ENCODE assay signal across 11 cellular contexts in genomic region chr15:76576526-76577279, GRCh38.
DNase-seq lines count a peak whose midpoint lies in the region; ATAC-seq and TF ChIP-seq lines count a peak whose summit lies in the region.
"Had no signal": no experiment of that assay in that cellular context is flagged by ENCODE, and none has a peak within 500 bp of the region (broad histone marks: within the 10 kb centered on the region; RNA-seq: fewer than 3 reads in every experiment).

No MANE protein-coding gene starts in this region.

- H3K27me3 ChIP-seq in AG04450 (ENCODE audit: control insufficient read depth, insufficient read depth, low read length), result no peaks in the 10 kb centered on the region

- TF ChIP-seq CTCF in AG04450 (IDR thresholded peaks at IDR 0.05; ENCODE audit: low read depth, low read length), result no peak

- H3K36me3 Mint-ChIP-seq in naive B cell (peaks cover 11 to 20% of the 10 kb centered on the region in 2 donors), immature natural killer cell (peaks cover 4 to 8% (median 6%) of the 10 kb centered on the region in 3 donors)

- H3K4me3 Mint-ChIP-seq in naive B cell, result peak overlapping the region in 1 of 8 donors; percentile 44
- no peak overlapping the region for H3K4me3 Mint-ChIP-seq in immature natural killer cell
- H3K4me3 Mint-ChIP-seq: brain; stimulated activated naive CD8-positive, alpha-beta T cell treated with anti-CD3 and anti-CD28 coated beads, Interleukin-15, Interleukin-2, amounts not matched to agents 100 ng/mL and 50 ng/mL, for 24 hours had no signal

- peaks cover 22 to 37% (median 29%) of the 10 kb centered on the region in 3 donors for H3K4me1 Mint-ChIP-seq in naive B cell
- H3K4me1 Mint-ChIP-seq in immature natural killer cell, result peaks cover 20% of the 10 kb centered on the region in 2 donors

- POLR2A ChIA-PET in AG04450 (lab: Yijun Ruan, JAX), result no interaction called here

- H3K9me3 Mint-ChIP-seq in naive B cell (peaks cover 0 to 24% (median 14%) of the 10 kb centered on the region in 7 donors), immature natural killer cell (peaks cover 0 to 7% (median under 1%) of the 10 kb centered on the region in 6 donors)

- H3K27ac ChIP-seq in AG04450 (ENCODE audit: low read depth, low read length), result no peak overlapping the region

- H3K9me3 ChIP-seq in AG04450 (ENCODE audit: control insufficient read depth, insufficient read depth, low read length), result no peaks in the 10 kb centered on the region

- no peaks in the 10 kb centered on the region for H3K27me3 Mint-ChIP-seq in naive B cell
- no peaks in the 10 kb centered on the region for H3K27me3 Mint-ChIP-seq in immature natural killer cell (ENCODE audit: low read depth in 3 of 3)
- H3K27me3 Mint-ChIP-seq: brain; stimulated activated naive CD8-positive, alpha-beta T cell treated with anti-CD3 and anti-CD28 coated beads, Interleukin-15, Interleukin-2, amounts not matched to agents 100 ng/mL and 50 ng/mL, for 24 hours had no signal

- CTCF ChIA-PET in AG04450 (lab: Charles Lee), result no interaction called here

- H3K4me3 ChIP-seq in AG04450 (ENCODE audit: low read depth, low read length), result no peak overlapping the region

- ATAC-seq in naive B cell (ENCODE audit: low read depth in 2 of 2) (no peak), HG02970 (IDR thresholded peaks at IDR 0.05; ENCODE audit: low FRiP score, unreplicated experiment) (no peak)

- H3K27ac Mint-ChIP-seq in naive B cell (peak overlapping the region in 4 of 6 donors; percentile 22 to 69 (median 28)), immature natural killer cell (no peak overlapping the region)
- H3K27ac Mint-ChIP-seq: stimulated activated naive CD8-positive, alpha-beta T cell treated with anti-CD3 and anti-CD28 coated beads, Interleukin-15, Interleukin-2, amounts not matched to agents 100 ng/mL and 50 ng/mL, for 24 hours had no signal

- peak; percentile 29 for DNase-seq in AG04450 (ENCODE audit: low read depth, low spot score)
- DNase-seq in LHCN-M2 (ENCODE audit: low read depth), result peak; percentile 31
- peak; percentile 72 for DNase-seq in fibroblast of peridontal ligament (ENCODE audit: extremely low read depth)
- no peak for DNase-seq in naive B cell
- DNase-seq in ecto neural progenitor cell (ENCODE audit: low spot score), result no peak
- DNase-seq in NCI-H446 (lab: John Stamatoyannopoulos, UW), result no peak
- no peak for DNase-seq in immature natural killer cell
- DNase-seq: Kasumi-1 had no signal

Comparison
In these comparisons a context has a peak if more than half of its experiments do, and no peak if none do; other contexts are left out.
1. DNase-seq: peak in AG04450 (single experiment), LHCN-M2 (single experiment) and fibroblast of peridontal ligament (single experiment); none in naive B cell (single experiment), ecto neural progenitor cell (single experiment), NCI-H446 (0 of 2) and immature natural killer cell (0 of 3).
2. H3K27ac Mint-ChIP-seq: peak in naive B cell (4 of 6); none in immature natural killer cell (0 of 6).